Comparison of ENCODE assay signal across 17 cellular contexts in the genomic region with DNA sequence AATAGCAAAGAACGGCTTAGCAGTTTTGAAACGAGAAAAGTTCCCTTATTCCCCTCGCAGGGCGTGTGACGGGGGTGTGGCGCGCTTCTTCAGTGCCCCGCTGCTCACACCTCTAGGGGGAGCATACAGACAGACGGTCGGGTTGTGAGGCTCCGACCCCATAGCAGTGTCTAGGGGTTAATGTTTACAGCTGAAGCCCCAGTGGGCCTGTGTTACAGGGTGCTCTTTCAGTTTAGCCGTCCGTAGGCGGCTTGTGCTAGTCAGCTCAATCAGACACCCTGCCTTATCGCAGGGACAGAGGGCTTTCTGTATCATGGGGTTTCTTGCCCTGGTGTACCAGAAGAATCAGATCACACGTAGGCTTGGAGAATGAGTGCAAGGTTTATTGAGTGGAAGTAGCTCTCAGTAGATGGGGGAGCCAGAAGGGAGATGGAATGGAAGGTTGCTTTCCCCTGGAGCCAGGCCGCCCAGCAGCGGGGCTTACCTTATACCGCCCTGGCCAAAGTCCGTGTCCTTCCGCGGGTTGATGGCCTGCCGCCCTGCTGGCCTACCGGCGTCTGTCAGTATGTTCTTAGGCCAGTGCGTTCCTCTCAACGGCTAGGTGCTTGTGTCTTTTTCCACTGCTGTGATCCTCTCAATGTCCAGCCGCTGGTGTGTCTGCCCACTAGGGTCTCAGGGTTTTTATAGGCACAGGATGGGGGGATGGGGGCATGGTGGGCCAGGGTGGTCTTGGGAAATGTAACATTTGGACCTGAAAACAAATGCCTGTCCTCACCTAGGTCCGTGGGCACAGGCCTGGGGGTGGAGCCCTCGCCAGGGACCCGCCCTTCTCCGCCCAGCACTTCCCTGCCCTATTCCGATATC. TPM values are rescaled to one million over a fixed set of nuclear protein-coding genes. Genes with fewer than 3 reads are reported as not detected.
A peak's percentile ranks its signal among the peaks of the same experiment; 100 is the strongest.
DNase-seq lines count a peak whose midpoint lies in the region; ATAC-seq and TF ChIP-seq lines count a peak whose summit lies in the region.
"Had no signal": no experiment of that assay in that cellular context is flagged by ENCODE, and none has a peak within 500 bp of the region (broad histone marks: within the 10 kb centered on the region; RNA-seq: fewer than 3 reads in every experiment).

No MANE protein-coding gene starts in this region.

- ATAC-seq in HG03025 (IDR thresholded peaks at IDR 0.05; ENCODE audit: low FRiP score, unreplicated experiment), result no peak
- ATAC-seq: SK-N-SH treated with all-trans-retinoic acid at 6 μM for 48 hours had no signal

- H3K4me1 ChIP-seq in left ventricle myocardium inferior (no peaks in the 10 kb centered on the region), mucosa of stomach (ENCODE audit: control insufficient read depth, insufficient read depth, low read length) (peaks cover 41% of the 10 kb centered on the region), mammary epithelial cell (ENCODE audit: insufficient read depth, low read length) (peaks cover 7% of the 10 kb centered on the region)
- H3K4me1 ChIP-seq: uterus had no signal

- H3K9me3 ChIP-seq in left ventricle myocardium inferior (replicated peaks), result peaks cover 16% of the 10 kb centered on the region
- peaks cover 6% of the 10 kb centered on the region for H3K9me3 ChIP-seq in mucosa of stomach (ENCODE audit: control insufficient read depth, low read length)
- H3K9me3 ChIP-seq in mammary epithelial cell (replicated peaks; ENCODE audit: insufficient read depth, low read length), result no peaks in the 10 kb centered on the region
- H3K9me3 ChIP-seq: uterus had no signal

- no peaks in the 10 kb centered on the region for H4K20me1 ChIP-seq in mammary epithelial cell (ENCODE audit: insufficient read depth, low read length)

- peak overlapping the region; percentile 79 to 94 (median 93) for H3K27ac Mint-ChIP-seq in CD14-positive monocyte
- H3K27ac Mint-ChIP-seq: activated T-helper 1 cell treated with anti-CD3 and anti-CD28 coated beads, Interleukin-12 subunit alpha, Interleukin-12 subunit beta, Interleukin-2, Interleukin-4 antibody, amounts not matched to agents 30 ng/mL and 10 ng/mL and 1 ng/mL, durations not matched to agents 14 hours and 24 hours and 36 hours had no signal

- dilution Hi-C loops in mammary epithelial cell (cut with HindIII; ENCODE audit: low sequenced_read_pairs), result loop anchor here (5.0 kb wide), 1 partner anchor 33 kb away; no protein-coding TSS in a partner anchor

- H3K27ac ChIP-seq in left ventricle myocardium inferior (replicated peaks) (no peak overlapping the region), mammary epithelial cell (ENCODE audit: insufficient read depth, low read depth, low read length) (no peak overlapping the region)
- H3K27ac ChIP-seq: uterus had no signal

- TF ChIP-seq CTCF in CD14-positive monocyte (IDR thresholded peaks at IDR 0.05), result no peak
- TF ChIP-seq CTCF in left ventricle myocardium inferior (IDR thresholded peaks at IDR 0.05; ENCODE audit: borderline replicate concordance), result peak; percentile 16
- no peak for TF ChIP-seq CTCF in mammary epithelial cell (conservative IDR thresholded peaks at IDR 0.05 in 1 of 2, IDR thresholded peaks at IDR 0.05 in 1 of 2; ENCODE audit: extremely low read depth in 1 of 2, insufficient read depth in 1 of 2, low read depth in 1 of 2, low read length in 2 of 2)

- H3K4me1 Mint-ChIP-seq in CD14-positive monocyte, result peaks cover 58% of the 10 kb centered on the region

- DNase-seq in CD14-positive monocyte (ENCODE audit: low spot score) (no peak), NOMO-1 treated with DMSO at 0.1 percent for 48 hours (lab: John Stamatoyannopoulos, UW; ENCODE audit: unreplicated experiment) (peak; percentile 86), left ventricle myocardium inferior (no peak), mammary epithelial cell (no peak)
- no peak for DNase-seq in stimulated activated CD4-positive, alpha-beta T cell treated with anti-CD3 and anti-CD28 coated beads, Interleukin-2, amount 100 ng/mL, for 24 hours
- DNase-seq in stimulated activated naive CD4-positive, alpha-beta T cell treated with Interleukin-2 at 50 U/mL for 16 hours (lab: John Stamatoyannopoulos, UW), result no peak
- DNase-seq: activated CD4-positive, alpha-beta T cell treated with anti-CD3 and anti-CD28 coated beads for 4 hours; DMS79; foreskin fibroblast; kidney glomerular epithelial cell; NCI-H69; uterus had no signal

- no peak overlapping the region for H3K4me2 ChIP-seq in mammary epithelial cell (ENCODE audit: insufficient read depth, low read depth, low read length)

- no peaks in the 10 kb centered on the region for H3K79me2 ChIP-seq in mammary epithelial cell (ENCODE audit: insufficient read depth, low read length)

- peaks cover 0 to 12% (median 7%) of the 10 kb centered on the region in 7 donors for H3K9me3 Mint-ChIP-seq in CD14-positive monocyte
- H3K9me3 Mint-ChIP-seq: activated T-helper 1 cell treated with anti-CD3 and anti-CD28 coated beads, Interleukin-12 subunit alpha, Interleukin-12 subunit beta, Interleukin-2, Interleukin-4 antibody, amounts not matched to agents 30 ng/mL and 10 ng/mL and 1 ng/mL, durations not matched to agents 14 hours and 24 hours and 36 hours had no signal

- CTCF ChIA-PET in mammary epithelial cell (lab: Charles Lee; ENCODE audit: low non-redundant PET), result no interaction called here

- in situ Hi-C loops in mammary epithelial cell (cut with MboI; ENCODE audit: low sequenced_read_pairs in 2 of 2), result no loop called here

- H3K27me3 ChIP-seq in left ventricle myocardium inferior (ENCODE audit: low read depth) (no peaks in the 10 kb centered on the region), mucosa of stomach (ENCODE audit: control insufficient read depth, insufficient read depth, low read length) (no peaks in the 10 kb centered on the region), mammary epithelial cell (ENCODE audit: insufficient read depth, low read length) (no peaks in the 10 kb centered on the region)
- H3K27me3 ChIP-seq: uterus had no signal

- H3K36me3 ChIP-seq in left ventricle myocardium inferior (no peaks in the 10 kb centered on the region), mucosa of stomach (ENCODE audit: control insufficient read depth, insufficient read depth, low read length) (no peaks in the 10 kb centered on the region), mammary epithelial cell (ENCODE audit: insufficient read depth, low read length) (no peaks in the 10 kb centered on the region)
- H3K36me3 ChIP-seq: uterus had no signal

- H3K36me3 Mint-ChIP-seq in CD14-positive monocyte, result peaks cover 0 to 7% of the 10 kb centered on the region in 2 donors

- H3K27me3 Mint-ChIP-seq in CD14-positive monocyte (ENCODE audit: low read depth in 3 of 3), result no peaks in the 10 kb centered on the region

- H3K4me3 ChIP-seq in left ventricle myocardium inferior, result peak overlapping the region; percentile 10
- peak overlapping the region; percentile 55 for H3K4me3 ChIP-seq in mucosa of stomach (ENCODE audit: low read length)
- no peak overlapping the region for H3K4me3 ChIP-seq in mammary epithelial cell (replicated peaks in 1 of 3; ENCODE audit: insufficient read depth in 1 of 3, low read depth in 2 of 3, low read length in 3 of 3)
- H3K4me3 ChIP-seq: uterus had no signal

- no peak overlapping the region for H2AFZ ChIP-seq in mammary epithelial cell (ENCODE audit: low read depth, low read length)

- H3K9ac ChIP-seq in mucosa of stomach (ENCODE audit: low read length) (peak overlapping the region; percentile 71), mammary epithelial cell (ENCODE audit: insufficient read depth, low read length) (no peak overlapping the region)

- 96% methylated on average over 25 of the region's 33 CpGs for WGBS in mammary epithelial cell (ENCODE audit: low coverage, missing lambda C conversion rate)

- no TSS peak for BruUV-seq in mammary epithelial cell (replicated peaks; lab: Mats Ljungman, UMichigan)

- intact Hi-C loops in CD14-positive monocyte (cut with micrococcal nuclease), result loop anchor here in 1 of 2 donors (5.0 kb wide), 1 partner anchor 32 kb away; a partner anchor contains a TSS
- intact Hi-C loops in left ventricle myocardium inferior (cut with micrococcal nuclease), result no loop called here
- intact Hi-C loops in mammary epithelial cell (cut with micrococcal nuclease), result no loop called here

- no peak overlapping the region for H3K4me3 Mint-ChIP-seq in CD14-positive monocyte
- H3K4me3 Mint-ChIP-seq: activated T-helper 1 cell treated with anti-CD3 and anti-CD28 coated beads, Interleukin-12 subunit alpha, Interleukin-12 subunit beta, Interleukin-2, Interleukin-4 antibody, amounts not matched to agents 30 ng/mL and 10 ng/mL and 1 ng/mL, durations not matched to agents 14 hours and 24 hours and 36 hours; neural crest cell had no signal

RNA-seq across cellular contexts. Expression of a gene that starts 32.2 kb away (rescaled TPM):
- polyA plus RNA-seq in CD14-positive monocyte, result 10 to 100 TPM; 33.9 to 55.6 TPM
- total RNA-seq in left ventricle myocardium inferior, result 1.3 TPM
- under 1 TPM in 1 of 2 donors, not detected in 1; 0.33 TPM for total RNA-seq in mammary epithelial cell
- 0.48 TPM for polyA plus RNA-seq in mammary epithelial cell
- not detected for polyA minus RNA-seq in mammary epithelial cell
- total RNA-seq: activated T-helper 1 cell treated with anti-CD3 and anti-CD28 coated beads, Interleukin-12 subunit alpha, Interleukin-12 subunit beta, Interleukin-2, Interleukin-4 antibody, amounts not matched to agents 30 ng/mL and 10 ng/mL and 1 ng/mL, durations not matched to agents 14 hours and 24 hours and 36 hours; neural crest cell had no signal

Comparison
In these comparisons a context has a peak if more than half of its experiments do, and no peak if none do; other contexts are left out.
1. H3K4me3 ChIP-seq: peak in left ventricle myocardium inferior (single experiment) and mucosa of stomach (single experiment); none in mammary epithelial cell (0 of 3).